13 cellular contexts compared by ENCODE assay signal in genomic region chr3:188624384-188624783, GRCh38.
DNase-seq lines count a peak whose midpoint lies in the region; ATAC-seq, FAIRE-seq and TF ChIP-seq lines count a peak whose summit lies in the region.
"Had no signal": no experiment of that assay in that cellular context is flagged by ENCODE, and none has a peak within 500 bp of the region (broad histone marks: within the 10 kb centered on the region; RNA-seq: fewer than 3 reads in every experiment).

No MANE protein-coding gene starts in this region.

- no peak for FAIRE-seq in kidney (lab: Jason Lieb, UNC)
- FAIRE-seq: small intestine had no signal

- H3K36me3 ChIP-seq in psoas muscle (ENCODE audit: insufficient read depth in 1 of 2, low read depth in 1 of 2) (no peaks in the 10 kb centered on the region), kidney (ENCODE audit: control insufficient read depth in 1 of 2, insufficient read depth in 2 of 2, low read length in 2 of 2) (no peaks in the 10 kb centered on the region)
- H3K36me3 ChIP-seq: brain microvascular endothelial cell had no signal

- POLR2A ChIA-PET in AG04450 (lab: Yijun Ruan, JAX), result no interaction called here

- peaks cover 15% of the 10 kb centered on the region for H3K4me1 ChIP-seq in psoas muscle
- no peaks in the 10 kb centered on the region for H3K4me1 ChIP-seq in kidney (ENCODE audit: control insufficient read depth in 1 of 2, insufficient read depth in 1 of 2, low read depth in 1 of 2, low read length in 2 of 2)

- H3K27ac ChIP-seq in AG04450 (ENCODE audit: low read depth, low read length) (peak overlapping the region; percentile 25), psoas muscle (no peak overlapping the region), kidney (ENCODE audit: low read depth in 2 of 2, low read length in 2 of 2) (peak overlapping the region in 1 of 2 donors; percentile 23)
- H3K27ac ChIP-seq: brain microvascular endothelial cell, GM23248 had no signal

- H3K4me3 ChIP-seq in AG04450 (ENCODE audit: low read depth, low read length) (no peak overlapping the region), astrocyte of the cerebellum (ENCODE audit: low read depth, low read length) (no peak overlapping the region), psoas muscle (no peak overlapping the region), kidney (ENCODE audit: low read length in 2 of 2) (no peak overlapping the region)
- H3K4me3 ChIP-seq: GM23248 had no signal

- in situ Hi-C loops in astrocyte of the cerebellum (cut with HindIII; ENCODE audit: low sequenced_read_pairs), result no loop called here

- ATAC-seq in left cardiac atrium (peak; percentile 79 to 94), psoas muscle (peak in 3 of 4 donors; percentile 51 to 83 (median 58)), HG03378 (IDR thresholded peaks at IDR 0.05; ENCODE audit: unreplicated experiment) (no peak)

- WGBS in psoas muscle, 3 donors, result 15 to 26% (median 21%) methylated on average over 3 of the region's 3 CpGs

- no peaks in the 10 kb centered on the region for H3K9me3 ChIP-seq in AG04450 (ENCODE audit: control insufficient read depth, insufficient read depth, low read length)
- H3K9me3 ChIP-seq in psoas muscle, result peaks cover 3% of the 10 kb centered on the region
- no peaks in the 10 kb centered on the region for H3K9me3 ChIP-seq in kidney (ENCODE audit: control insufficient read depth in 1 of 2, low read length in 2 of 2)

- no peak overlapping the region for H3K9ac ChIP-seq in kidney (ENCODE audit: low read length in 2 of 2)
- H3K9ac ChIP-seq: GM23248 had no signal

- TF ChIP-seq CTCF in AG04450 (IDR thresholded peaks at IDR 0.05; ENCODE audit: low read depth, low read length), result no peak
- TF ChIP-seq CTCF in astrocyte of the cerebellum (IDR thresholded peaks at IDR 0.05; ENCODE audit: low read depth, low read length, missing control alignments), result no peak
- TF ChIP-seq CTCF in psoas muscle (IDR thresholded peaks at IDR 0.05), result no peak
- TF ChIP-seq CTCF in kidney (IDR thresholded peaks at IDR 0.05; ENCODE audit: borderline replicate concordance, extremely low read depth, insufficient read depth), result no peak

- DNase-seq in AG04450 (ENCODE audit: low read depth, low spot score) (peak; percentile 51), astrocyte of the cerebellum (ENCODE audit: low read depth) (peak; percentile 23), left cardiac atrium (peak; percentile 29), psoas muscle (no peak), kidney (no peak), HuH-7 (ENCODE audit: low spot score) (no peak)
- no peak for DNase-seq in activated CD8-positive, alpha-beta memory T cell treated with anti-CD3 and anti-CD28 coated beads for 24 hours
- DNase-seq: brain microvascular endothelial cell, foreskin melanocyte, GM23248, NCI-H1930, small intestine had no signal

- CTCF ChIA-PET in AG04450 (lab: Charles Lee), result interaction anchor here (1.6 to 3.5 kb wide), 2 partner anchors 330 to 884 kb away, joined by 5 to 13 read pairs; no protein-coding TSS in a partner anchor

- H3K27me3 ChIP-seq in AG04450 (ENCODE audit: control insufficient read depth, insufficient read depth, low read length) (no peaks in the 10 kb centered on the region), psoas muscle (ENCODE audit: insufficient read depth in 3 of 3, low read length in 2 of 3) (no peaks in the 10 kb centered on the region)
- H3K27me3 ChIP-seq: brain microvascular endothelial cell had no signal

- intact Hi-C loops in left cardiac atrium (cut with DNase I), result no loop called here
- intact Hi-C loops in psoas muscle (cut with DNase I), result no loop called here
- intact Hi-C loops in kidney (cut with DNase I), result no loop called here

Comparison
In these comparisons a context has a peak if more than half of its experiments do, and no peak if none do; other contexts are left out.
1. DNase-seq: peak in AG04450 (single experiment), astrocyte of the cerebellum (single experiment) and left cardiac atrium (single experiment); none in psoas muscle (0 of 2), kidney (single experiment), HuH-7 (single experiment) and activated CD8-positive, alpha-beta memory T cell treated with anti-CD3 and anti-CD28 coated beads for 24 hours (single experiment).